ENCODE assay signal across 19 cellular contexts in the genomic region with DNA sequence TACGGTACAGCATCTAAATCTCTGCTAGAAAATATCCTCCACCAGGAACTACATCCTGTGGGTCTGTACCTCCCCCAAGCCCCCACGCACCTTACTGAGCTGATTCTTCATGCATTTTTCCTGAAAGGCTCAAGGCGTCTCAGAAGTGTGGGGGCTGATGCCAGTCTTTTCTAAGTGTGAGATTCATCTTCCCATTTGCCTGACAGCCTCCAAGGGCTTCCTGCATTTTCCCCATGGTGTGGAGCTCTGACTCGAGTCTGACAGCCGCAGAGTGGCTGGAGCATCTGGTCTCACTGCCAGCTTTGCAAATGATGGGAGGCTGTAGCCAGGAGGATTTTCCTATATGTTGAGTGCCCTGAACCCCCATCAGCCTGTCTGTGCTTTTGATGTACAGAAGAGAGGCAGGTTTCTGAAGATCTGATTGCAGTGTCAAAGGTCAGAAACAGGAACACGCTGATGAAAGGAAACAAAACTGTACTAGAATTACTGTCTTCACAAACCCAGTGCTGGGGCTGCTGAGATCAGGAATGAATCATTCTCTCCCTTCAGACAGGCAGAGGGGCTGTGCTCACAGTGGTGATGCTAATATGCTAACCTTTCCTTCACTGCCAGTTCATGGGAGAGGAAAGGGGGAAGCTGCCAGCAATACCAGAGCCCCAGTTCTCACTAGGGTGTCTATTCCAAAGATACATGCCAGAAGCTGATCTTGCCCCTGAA.
DNase-seq lines count a peak whose midpoint lies in the region; ATAC-seq and TF ChIP-seq lines count a peak whose summit lies in the region.
"Had no signal": no experiment of that assay in that cellular context is flagged by ENCODE, and none has a peak within 500 bp of the region (broad histone marks: within the 10 kb centered on the region; RNA-seq: fewer than 3 reads in every experiment).

No MANE protein-coding gene starts in this region.

- no peaks in the 10 kb centered on the region for H3K79me2 ChIP-seq in neural progenitor cell (ENCODE audit: low read depth)

- H3K4me3 ChIP-seq in neural progenitor cell (no peak overlapping the region), upper lobe of right lung (no peak overlapping the region)

- intact Hi-C loops in upper lobe of right lung (cut with DNase I) = no loop called here

- no peak overlapping the region for H3K27ac Mint-ChIP-seq in stimulated activated naive CD8-positive, alpha-beta T cell treated with anti-CD3 and anti-CD28 coated beads, Interleukin-15, amount 100 ng/mL, for 72 hours
- H3K27ac Mint-ChIP-seq in neural progenitor cell = peak overlapping the region; percentile 69
- H3K27ac Mint-ChIP-seq: CD4-positive, CD25-positive, alpha-beta regulatory T cell had no signal

- peak; percentile 19 for ATAC-seq in stimulated activated naive CD8-positive, alpha-beta T cell treated with anti-CD3 and anti-CD28 coated beads, Interleukin-15, Interleukin-2, amounts not matched to agents 100 U/mL and 50 U/mL, for 24 hours
- no peak for ATAC-seq in stimulated activated naive CD8-positive, alpha-beta T cell treated with anti-CD3 and anti-CD28 coated beads, Interleukin-15, amount 100 ng/mL, for 72 hours
- no peak for ATAC-seq in upper lobe of right lung
- ATAC-seq: HCT116, PC-3 had no signal

- H3K36me3 ChIP-seq in neural progenitor cell = no peaks in the 10 kb centered on the region
- H3K36me3 ChIP-seq in upper lobe of right lung = no peaks in the 10 kb centered on the region

- no peak overlapping the region for H3K4me3 Mint-ChIP-seq in stimulated activated naive CD8-positive, alpha-beta T cell treated with anti-CD3 and anti-CD28 coated beads, Interleukin-15, amount 100 ng/mL, for 72 hours
- H3K4me3 Mint-ChIP-seq in neural progenitor cell = peak overlapping the region; percentile 46
- H3K4me3 Mint-ChIP-seq: CD4-positive, CD25-positive, alpha-beta regulatory T cell had no signal

- H3K27me3 ChIP-seq in neural progenitor cell = no peaks in the 10 kb centered on the region
- H3K27me3 ChIP-seq in upper lobe of right lung = peaks cover 8% of the 10 kb centered on the region

- H3K4me2 ChIP-seq in neural progenitor cell = peak overlapping the region; percentile 42

- H3K27ac ChIP-seq in neural progenitor cell = no peak overlapping the region
- H3K27ac ChIP-seq in upper lobe of right lung = no peak overlapping the region

- no peak overlapping the region for H2AFZ ChIP-seq in neural progenitor cell (replicated peaks)

- peaks cover 3 to 4% of the 10 kb centered on the region in 2 donors for H3K9me3 Mint-ChIP-seq in stimulated activated naive CD8-positive, alpha-beta T cell treated with anti-CD3 and anti-CD28 coated beads, Interleukin-15, amount 100 ng/mL, for 72 hours
- H3K9me3 Mint-ChIP-seq in neural progenitor cell = peaks cover 8% of the 10 kb centered on the region

- peaks cover 13% of the 10 kb centered on the region for H3K27me3 Mint-ChIP-seq in stimulated activated naive CD8-positive, alpha-beta T cell treated with anti-CD3 and anti-CD28 coated beads, Interleukin-15, amount 100 ng/mL, for 72 hours
- peaks cover 3% of the 10 kb centered on the region for H3K27me3 Mint-ChIP-seq in neural progenitor cell (ENCODE audit: insufficient read depth, low read depth)
- H3K27me3 Mint-ChIP-seq: CD4-positive, CD25-positive, alpha-beta regulatory T cell had no signal

- H3F3A ChIP-seq in neural progenitor cell (ENCODE audit: low read depth) = peaks cover 12% of the 10 kb centered on the region

- TF ChIP-seq CTCF in neural progenitor cell (IDR thresholded peaks at IDR 0.05) (no peak), upper lobe of right lung (IDR thresholded peaks at IDR 0.05) (no peak)

- H3K4me1 Mint-ChIP-seq in stimulated activated naive CD8-positive, alpha-beta T cell treated with anti-CD3 and anti-CD28 coated beads, Interleukin-15, amount 100 ng/mL, for 72 hours = no peaks in the 10 kb centered on the region
- H3K4me1 Mint-ChIP-seq in neural progenitor cell = peaks cover 22% of the 10 kb centered on the region
- H3K4me1 Mint-ChIP-seq: CD4-positive, CD25-positive, alpha-beta regulatory T cell had no signal

- H3K36me3 Mint-ChIP-seq in neural progenitor cell = peaks cover 1% of the 10 kb centered on the region
- H3K36me3 Mint-ChIP-seq: CD4-positive, CD25-positive, alpha-beta regulatory T cell had no signal

- H4K20me1 ChIP-seq in neural progenitor cell (ENCODE audit: low read depth) = no peaks in the 10 kb centered on the region

- H3K9me3 ChIP-seq in neural progenitor cell (ENCODE audit: low read depth) (no peaks in the 10 kb centered on the region), upper lobe of right lung (no peaks in the 10 kb centered on the region)

- peaks cover 11% of the 10 kb centered on the region for H3K4me1 ChIP-seq in neural progenitor cell
- H3K4me1 ChIP-seq in upper lobe of right lung = no peaks in the 10 kb centered on the region

- H3K9ac ChIP-seq in neural progenitor cell = no peak overlapping the region

- peak; percentile 8 for DNase-seq in NCI-H2171 treated with DMSO at 0.1 percent for 48 hours (lab: John Stamatoyannopoulos, UW)
- no peak for DNase-seq in NCI-H2171 (lab: John Stamatoyannopoulos, UW)
- no peak for DNase-seq in stimulated activated naive CD8-positive, alpha-beta T cell treated with anti-CD3 and anti-CD28 coated beads, Interleukin-15, Interleukin-2, amounts not matched to agents 100 U/mL and 50 U/mL, for 24 hours
- DNase-seq in stimulated activated naive CD8-positive, alpha-beta T cell treated with anti-CD3 and anti-CD28 coated beads, Interleukin-15, amount 100 ng/mL, for 72 hours = no peak
- DNase-seq in neural progenitor cell (ENCODE audit: low spot score) = no peak
- peak; percentile 32 for DNase-seq in upper lobe of right lung
- no peak for DNase-seq in mesenteric fat pad (ENCODE audit: low spot score)
- no peak for DNase-seq in cerebellar nuclear complex (lab: John Stamatoyannopoulos, UW)
- DNase-seq: CD4-positive, CD25-positive, alpha-beta regulatory T cell; KBM-7; NCI-H1105 treated with DMSO at 0.1 percent for 48 hours; NCI-H146; NCI-H2029 treated with DMSO at 0.1 percent for 48 hours; NCI-H446 treated with DMSO at 0.1 percent for 48 hours; NCI-H526; NCI-H82; NK-92 treated with Interleukin-12 subunit alpha and Interleukin-12 subunit beta, amount 100 ng/mL, for 24 hours; PC-3 had no signal

Comparison
In these comparisons a context has a peak if more than half of its experiments do, and no peak if none do; other contexts are left out.
1. DNase-seq: peak in NCI-H2171 treated with DMSO at 0.1 percent for 48 hours (single experiment) and upper lobe of right lung (single experiment); none in NCI-H2171 (single experiment), stimulated activated naive CD8-positive, alpha-beta T cell treated with anti-CD3 and anti-CD28 coated beads, Interleukin-15, Interleukin-2, amounts not matched to agents 100 U/mL and 50 U/mL, for 24 hours (single experiment), stimulated activated naive CD8-positive, alpha-beta T cell treated with anti-CD3 and anti-CD28 coated beads, Interleukin-15, amount 100 ng/mL, for 72 hours (0 of 2), neural progenitor cell (single experiment), mesenteric fat pad (single experiment) and cerebellar nuclear complex (0 of 2).